ENCODE assay signal across 8 cellular contexts in the genomic region with DNA sequence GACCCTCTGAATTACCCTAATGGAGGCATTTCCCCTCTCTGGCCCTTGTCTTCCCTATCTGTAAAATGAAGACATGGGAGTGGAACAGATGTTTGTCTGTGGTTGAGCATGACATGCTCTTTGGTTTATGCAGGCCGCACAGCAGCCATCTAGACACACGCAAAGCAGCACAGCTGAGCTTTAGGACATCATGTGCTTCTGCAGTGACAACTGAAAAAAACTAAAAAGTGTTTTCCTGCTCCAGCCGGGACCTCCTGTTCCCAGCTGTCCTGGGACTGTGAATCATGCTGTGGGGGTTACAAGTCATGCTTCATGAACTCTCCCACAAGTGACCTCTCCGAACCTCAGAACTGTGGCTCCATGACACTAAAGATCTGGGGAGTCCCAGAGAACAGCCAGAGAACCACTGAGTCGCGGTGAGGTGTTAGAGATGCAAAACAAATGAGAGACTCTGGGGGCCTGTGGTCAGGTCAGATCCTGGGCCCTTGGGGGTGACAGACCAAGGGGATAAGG. TPM values are rescaled to one million over a fixed set of nuclear protein-coding genes. Genes with fewer than 3 reads are reported as not detected.
A peak's percentile ranks its signal among the peaks of the same experiment; 100 is the strongest.
DNase-seq lines count a peak whose midpoint lies in the region; ATAC-seq and TF ChIP-seq lines count a peak whose summit lies in the region.

No MANE protein-coding gene starts in this region.

- no peak overlapping the region for H3K18ac ChIP-seq in mesendoderm (ENCODE audit: low read length)

- no peak overlapping the region for H3K56ac ChIP-seq in mesendoderm (ENCODE audit: low read length)

- WGBS in mesendoderm (ENCODE audit: extremely low coverage, insufficient coverage, low lambda C conversion rate): no CpG with 5 or more reads among the region's 6 CpGs

- DNase-seq in GM12864 (ENCODE audit: low read depth): peak; percentile 56
- DNase-seq in KBM-7: peak; percentile 92
- no peak for DNase-seq in astrocyte of the spinal cord (ENCODE audit: low read depth, low spot score)
- DNase-seq in mesendoderm: no peak
- no peak for DNase-seq in NCI-H446 treated with DMSO at 0.1 percent for 48 hours (lab: John Stamatoyannopoulos, UW)
- no peak for DNase-seq in NCI-H526 treated with DMSO at 0.1 percent for 48 hours (lab: John Stamatoyannopoulos, UW)
- no peak for DNase-seq in stimulated activated CD4-positive, alpha-beta T cell treated with anti-CD3 and anti-CD28 coated beads, Interleukin-12 subunit alpha, Interleukin-12 subunit beta, amount 100 ng/mL, for 4 hours

- no peak overlapping the region for H4K5ac ChIP-seq in mesendoderm (ENCODE audit: low read length)

- no peak overlapping the region for H4K8ac ChIP-seq in mesendoderm (ENCODE audit: low read depth, low read length)

- no peak overlapping the region for H2BK120ac ChIP-seq in mesendoderm (ENCODE audit: low read depth, low read length)

- in situ Hi-C loops in KBM-7 (cut with MboI; ENCODE audit: low pct_unique_long_range_greater_than_20kb, low sequenced_read_pairs) (no loop called here), astrocyte of the spinal cord (cut with HindIII; ENCODE audit: low sequenced_read_pairs) (no loop called here)

- H3K4ac ChIP-seq in mesendoderm (ENCODE audit: low read depth, low read length): no peak overlapping the region

- H2BK15ac ChIP-seq in mesendoderm (replicated peaks; ENCODE audit: low read depth): no peak overlapping the region

- no peak overlapping the region for H2AK5ac ChIP-seq in mesendoderm (ENCODE audit: low read length)

- TF ChIP-seq CTCF in GM12864 (IDR thresholded peaks at IDR 0.05; ENCODE audit: low read depth, low read length, missing control alignments) (no peak), astrocyte of the spinal cord (IDR thresholded peaks at IDR 0.05; ENCODE audit: low read depth, low read length) (no peak)

- H3K79me1 ChIP-seq in mesendoderm (ENCODE audit: low read length): no peaks in the 10 kb centered on the region

- no peaks in the 10 kb centered on the region for H3K36me3 ChIP-seq in mesendoderm (ENCODE audit: control insufficient read depth, insufficient read depth, low read length)

- H3K27ac ChIP-seq in mesendoderm (ENCODE audit: low read depth, low read length): no peak overlapping the region

- H3K9ac ChIP-seq in mesendoderm (ENCODE audit: low read length): no peak overlapping the region

- peak; percentile 42 for ATAC-seq in GM21576 (IDR thresholded peaks at IDR 0.05; ENCODE audit: unreplicated experiment)

- H3K27me3 ChIP-seq in mesendoderm (ENCODE audit: insufficient read depth, low read length, poor library complexity): no peaks in the 10 kb centered on the region

- H3K23ac ChIP-seq in mesendoderm (ENCODE audit: low read length): peak overlapping the region; percentile 45

- peaks cover 11% of the 10 kb centered on the region for H3K4me1 ChIP-seq in mesendoderm (ENCODE audit: control insufficient read depth, low read depth, low read length)

- H3K4me3 ChIP-seq in GM12864 (ENCODE audit: low read depth, low read length) (no peak overlapping the region), astrocyte of the spinal cord (ENCODE audit: low read depth, low read length) (peak overlapping the region; percentile 92), mesendoderm (ENCODE audit: low read length) (no peak overlapping the region)

- no peak overlapping the region for H2BK5ac ChIP-seq in mesendoderm (ENCODE audit: low read length)

- no peak overlapping the region for H3K4me2 ChIP-seq in mesendoderm (ENCODE audit: low read length)

- H3K79me2 ChIP-seq in mesendoderm (ENCODE audit: control insufficient read depth, insufficient read depth, low read length): no peaks in the 10 kb centered on the region

RNA-seq across cellular contexts. Expression of a gene that starts 1.7 kb away (rescaled TPM):
- 5.9 TPM for polyA plus RNA-seq in mesendoderm (2013, experiment 1 of 2)
- polyA plus RNA-seq in mesendoderm (2013, experiment 2 of 2): 5.6 TPM

RNA-seq across cellular contexts. Expression of a gene that starts 21.4 kb away (rescaled TPM):
- 28.3 TPM for polyA plus RNA-seq in mesendoderm (2013, experiment 1 of 2)
- 26.7 TPM for polyA plus RNA-seq in mesendoderm (2013, experiment 2 of 2)

Comparison
In these comparisons a context has a peak if more than half of its experiments do, and no peak if none do; other contexts are left out.
1. DNase-seq: peak in GM12864 (single experiment) and KBM-7 (single experiment); none in astrocyte of the spinal cord (single experiment), mesendoderm (single experiment), NCI-H446 treated with DMSO at 0.1 percent for 48 hours (single experiment), NCI-H526 treated with DMSO at 0.1 percent for 48 hours (single experiment) and stimulated activated CD4-positive, alpha-beta T cell treated with anti-CD3 and anti-CD28 coated beads, Interleukin-12 subunit alpha, Interleukin-12 subunit beta, amount 100 ng/mL, for 4 hours (single experiment).